26 cellular contexts compared by ENCODE assay signal in genomic region chr9:5978523-5978922, GRCh38.
"Had no signal": no experiment of that assay in that cellular context is flagged by ENCODE, and none has a peak within 500 bp of the region (broad histone marks: within the 10 kb centered on the region; RNA-seq: fewer than 3 reads in every experiment).

No MANE protein-coding gene starts in this region.

- H3K4me3 ChIP-seq: cardiac muscle cell, MG63 had no signal

- H3K36me3 ChIP-seq: brain microvascular endothelial cell, cardiac muscle cell, MG63 had no signal

- FAIRE-seq: astrocyte, RCC 7860, TTC549 had no signal

- ATAC-seq: T-cell had no signal

- H3K27me3 ChIP-seq: brain microvascular endothelial cell, cardiac muscle cell, MG63 had no signal

- H3K27ac Mint-ChIP-seq: activated CD4-positive, alpha-beta memory T cell treated with anti-CD3 and anti-CD28 coated beads for 36 hours; activated CD4-positive, alpha-beta T cell treated with anti-CD3 and anti-CD28 coated beads, Interleukin-2, amount 10 ng/mL, durations not matched to agents 7 days and 5 days; activated T-helper 1 cell treated with anti-CD3 and anti-CD28 coated beads, Interleukin-12 subunit alpha, Interleukin-12 subunit beta, Interleukin-2, Interleukin-4 antibody, amounts not matched to agents 30 ng/mL and 10 ng/mL and 1 ng/mL, durations not matched to agents 14 hours and 24 hours and 36 hours; T-cell had no signal

- DNase-seq: activated CD4-positive, alpha-beta T cell treated with anti-CD3 and anti-CD28 coated beads, Interleukin-2, amount 10 ng/mL, durations not matched to agents 7 days and 5 days; activated CD4-positive, CD25-positive, alpha-beta regulatory T cell; activated CD8-positive, alpha-beta memory T cell treated with anti-CD3 and anti-CD28 coated beads, Interleukin-2, amount 50 U/mL, for 4 hours; activated effector memory CD4-positive, alpha-beta T cell treated with anti-CD3 and anti-CD28 coated beads, Interleukin-2, amount 50 U/mL, for 16 hours; activated naive CD4-positive, alpha-beta T cell treated with Interleukin-2 at 50 U/mL for 16 hours; amygdala; KG1; NCI-H1105; NCI-H1436; NCI-H1694 treated with DMSO at 0.1 percent for 48 hours; NCI-H2081; NCI-H510A treated with DMSO at 0.1 percent for 48 hours; NCI-H69; SHP77 treated with DMSO at 0.1 percent for 48 hours; T-cell; T-helper 2 cell; T1000 had no signal

- H3K4me3 Mint-ChIP-seq: activated CD4-positive, alpha-beta memory T cell treated with anti-CD3 and anti-CD28 coated beads for 36 hours; activated CD4-positive, alpha-beta T cell treated with anti-CD3 and anti-CD28 coated beads, Interleukin-2, amount 10 ng/mL, durations not matched to agents 7 days and 5 days; activated naive CD8-positive, alpha-beta T cell; activated T-helper 1 cell treated with anti-CD3 and anti-CD28 coated beads, Interleukin-12 subunit alpha, Interleukin-12 subunit beta, Interleukin-2, Interleukin-4 antibody, amounts not matched to agents 30 ng/mL and 10 ng/mL and 1 ng/mL, durations not matched to agents 14 hours and 24 hours and 36 hours; T-cell had no signal

- H3K27me3 Mint-ChIP-seq: activated CD4-positive, alpha-beta memory T cell treated with anti-CD3 and anti-CD28 coated beads for 36 hours; activated CD4-positive, alpha-beta T cell treated with anti-CD3 and anti-CD28 coated beads, Interleukin-2, amount 10 ng/mL, durations not matched to agents 7 days and 5 days; activated naive CD8-positive, alpha-beta T cell; T-cell had no signal

- H3K9me3 ChIP-seq: MG63 had no signal

- H3K9me3 Mint-ChIP-seq: activated CD4-positive, alpha-beta memory T cell treated with anti-CD3 and anti-CD28 coated beads for 36 hours; activated T-helper 1 cell treated with anti-CD3 and anti-CD28 coated beads, Interleukin-12 subunit alpha, Interleukin-12 subunit beta, Interleukin-2, Interleukin-4 antibody, amounts not matched to agents 30 ng/mL and 10 ng/mL and 1 ng/mL, durations not matched to agents 14 hours and 24 hours and 36 hours; T-cell had no signal

- H3K27ac ChIP-seq: brain microvascular endothelial cell, cardiac muscle cell had no signal
